ENCODE assay signal across 8 cellular contexts in genomic region chr1:225445644-225446297, GRCh38. TPM values are rescaled to one million over a fixed set of nuclear protein-coding genes. Genes with fewer than 3 reads are reported as not detected.
DNase-seq lines count a peak whose midpoint lies in the region; ATAC-seq and TF ChIP-seq lines count a peak whose summit lies in the region.

No MANE protein-coding gene starts in this region.

- no peaks in the 10 kb centered on the region for H3F3A ChIP-seq in GM23248 (ENCODE audit: insufficient read depth)

- H3K4me3 Mint-ChIP-seq in T-helper 1 cell treated with Interleukin-12 subunit alpha and Interleukin-12 subunit beta and Interleukin-4 antibody, amounts not matched to agents 30 μg/mL and 1 μg/mL, for 36 hours = peak overlapping the region; percentile 63

- no peak overlapping the region for H3K4me2 ChIP-seq in GM23248 (ENCODE audit: unreplicated experiment)

- no peak for TF ChIP-seq CTCF in esophagus squamous epithelium (IDR thresholded peaks at IDR 0.05)

- H3K79me2 ChIP-seq in GM23248 (ENCODE audit: insufficient read depth) = no peaks in the 10 kb centered on the region

- peaks cover 4% of the 10 kb centered on the region for H3K36me3 Mint-ChIP-seq in T-helper 1 cell treated with Interleukin-12 subunit alpha and Interleukin-12 subunit beta and Interleukin-4 antibody, amounts not matched to agents 30 μg/mL and 1 μg/mL, for 36 hours (ENCODE audit: low read depth)

- in situ Hi-C loops in GM23248 (cut with MboI) = no loop called here

- H4K20me1 ChIP-seq in GM23248 (ENCODE audit: insufficient read depth) = no peaks in the 10 kb centered on the region

- H3K9me2 ChIP-seq in GM23248 (ENCODE audit: insufficient read depth) = no peaks in the 10 kb centered on the region

- no peaks in the 10 kb centered on the region for H3K9me3 Mint-ChIP-seq in T-helper 1 cell treated with Interleukin-12 subunit alpha and Interleukin-12 subunit beta and Interleukin-4 antibody, amounts not matched to agents 30 μg/mL and 1 μg/mL, for 36 hours

- H3K9me3 ChIP-seq in esophagus squamous epithelium = no peaks in the 10 kb centered on the region
- H3K9me3 ChIP-seq in GM23248 (ENCODE audit: low read depth) = no peaks in the 10 kb centered on the region

- peaks cover 71% of the 10 kb centered on the region for H3K4me1 Mint-ChIP-seq in T-helper 1 cell treated with Interleukin-12 subunit alpha and Interleukin-12 subunit beta and Interleukin-4 antibody, amounts not matched to agents 30 μg/mL and 1 μg/mL, for 36 hours (ENCODE audit: low read depth)

- H3K27ac ChIP-seq in esophagus squamous epithelium (peak overlapping the region; percentile 84 to 92 (median 91)), skin epidermis (peak overlapping the region in 20 of 21 experiments; percentile 0 to 85 (median 69)), GM23248 (no peak overlapping the region)

- intact Hi-C loops in esophagus squamous epithelium (cut with DNase I) = no loop called here

- H3K27me3 ChIP-seq in esophagus squamous epithelium (no peaks in the 10 kb centered on the region), GM23248 (replicated peaks; ENCODE audit: insufficient read depth) (peaks cover 4% of the 10 kb centered on the region; the same call in 1 of the 2 replicates)

- no peak overlapping the region for H2AFZ ChIP-seq in GM23248

- TF ChIP-seq POLR2A in esophagus squamous epithelium (IDR thresholded peaks at IDR 0.05) = peak in 2 of 4 donors; percentile 19 to 20

- no peaks in the 10 kb centered on the region for H3K27me3 Mint-ChIP-seq in T-helper 1 cell treated with Interleukin-12 subunit alpha and Interleukin-12 subunit beta and Interleukin-4 antibody, amounts not matched to agents 30 μg/mL and 1 μg/mL, for 36 hours (ENCODE audit: low read depth)

- peaks cover 53 to 90% (median 53%) of the 10 kb centered on the region in 3 donors for H3K4me1 ChIP-seq in esophagus squamous epithelium
- peaks cover 6% of the 10 kb centered on the region; the same call in 1 of the 2 replicates for H3K4me1 ChIP-seq in GM23248 (ENCODE audit: insufficient read depth)

- DNase-seq in ELF-1 (ENCODE audit: low read depth, low spot score) (peak; percentile 77), esophagus squamous epithelium (lab: John Stamatoyannopoulos, UW) (no peak), GM23248 (no peak)

- peak overlapping the region; percentile 89 for H3K27ac Mint-ChIP-seq in T-helper 1 cell treated with Interleukin-12 subunit alpha and Interleukin-12 subunit beta and Interleukin-4 antibody, amounts not matched to agents 30 μg/mL and 1 μg/mL, for 36 hours

- H3K9ac ChIP-seq in GM23248 = no peak overlapping the region

- 29 to 30% methylated on average over 7 of the region's 7 CpGs for WGBS in esophagus squamous epithelium, 2 donors
- WGBS in GM23248 (ENCODE audit: low coverage in 1 of 2, low lambda C conversion rate in 2 of 2, missing lambda C conversion rate in 2 of 2), 2 experiments = 86 to 91% methylated on average over 7 of the region's 7 CpGs

- H3K4me3 ChIP-seq in esophagus squamous epithelium = no peak overlapping the region
- H3K4me3 ChIP-seq in skin epidermis = no peak overlapping the region
- no peak overlapping the region for H3K4me3 ChIP-seq in GM23248

- H3K36me3 ChIP-seq in esophagus squamous epithelium (no peaks in the 10 kb centered on the region), GM23248 (ENCODE audit: low read depth) (no peaks in the 10 kb centered on the region)

- ATAC-seq in GM21825 (IDR thresholded peaks at IDR 0.05; ENCODE audit: unreplicated experiment) = no peak
- no peak for ATAC-seq in GM18861 (IDR thresholded peaks at IDR 0.05; ENCODE audit: unreplicated experiment)
- ATAC-seq in HG03025 (IDR thresholded peaks at IDR 0.05; ENCODE audit: low FRiP score, unreplicated experiment) = no peak

RNA-seq across cellular contexts. Expression of gene LBR, which starts 17.9 kb away (rescaled TPM):
- total RNA-seq in esophagus squamous epithelium = 10 to 100 TPM; 39.8 to 50.0 (median 42.9) TPM
- total RNA-seq in GM23248 (2014; rRNA removed; shearing (Covaris generic)) = 12.3 and 13.5 TPM in 2 replicates
- 16.8 and 19.0 TPM in 2 replicates for polyA plus RNA-seq in GM23248 (2016; fragmentation: Nextera tagmentation; extraction: Ambion mirVana)
